Comparison of ENCODE assay signal across 17 cellular contexts in genomic region chr5:68953885-68954617, GRCh38.
DNase-seq lines count a peak whose midpoint lies in the region; ATAC-seq and TF ChIP-seq lines count a peak whose summit lies in the region.
"Had no signal": no experiment of that assay in that cellular context is flagged by ENCODE, and none has a peak within 500 bp of the region (broad histone marks: within the 10 kb centered on the region; RNA-seq: fewer than 3 reads in every experiment).

No MANE protein-coding gene starts in this region.

- H3K9me2 ChIP-seq in GM23338 (ENCODE audit: insufficient read depth) = 0 out of 2 replicates have a peak, but pooled peaks cover 6% of the 10 kb centered on the region

- peak; percentile 65 for DNase-seq in AG08395 (ENCODE audit: low spot score)
- no peak for DNase-seq in GM23338 (ENCODE audit: low spot score)
- DNase-seq in fibroblast of pulmonary artery (ENCODE audit: low read depth) = peak; percentile 48
- DNase-seq in omental fat pad (ENCODE audit: low spot score) = no peak
- DNase-seq in brain microvascular endothelial cell = no peak
- DNase-seq in GF-D8 (lab: John Stamatoyannopoulos, UW) = no peak
- no peak for DNase-seq in activated naive CD4-positive, alpha-beta T cell treated with anti-CD3 and anti-CD28 coated beads, Interleukin-2, amount 50 U/mL, for 72 hours (ENCODE audit: low spot score in 2 of 2)
- DNase-seq: ACHN; COR-L47; effector CD8-positive, alpha-beta T cell; H7; NCI-H187 treated with DMSO at 0.1 percent for 48 hours; NCI-H524 treated with DMSO at 0.1 percent for 48 hours; PC-9 had no signal

- no peak overlapping the region for H3K27ac Mint-ChIP-seq in GM23338
- no peak overlapping the region for H3K27ac Mint-ChIP-seq in activated naive CD4-positive, alpha-beta T cell treated with anti-CD3 and anti-CD28 coated beads, Interleukin-2, amount 50 U/mL, for 72 hours
- H3K27ac Mint-ChIP-seq: activated naive CD4-positive, alpha-beta T cell treated with anti-CD3 and anti-CD28 coated beads, Interleukin-2, amount 50 U/mL, for 24 hours had no signal

- in situ Hi-C loops in brain microvascular endothelial cell (cut with HindIII; ENCODE audit: low pct_ligation_motif_present, low sequenced_read_pairs) = no loop called here

- no peaks in the 10 kb centered on the region for H4K20me1 ChIP-seq in GM23338 (replicated peaks; ENCODE audit: insufficient read depth)

- H2AFZ ChIP-seq in GM23338 = 0 out of 2 replicates have a peak overlapping the region, but pooled peaks have one; percentile 39
- H2AFZ ChIP-seq: PC-9 had no signal

- ATAC-seq in GM23338 (no peak), omental fat pad (ENCODE audit: low FRiP score) (peak; percentile 68), GM21528 (IDR thresholded peaks at IDR 0.05; ENCODE audit: low FRiP score, unreplicated experiment) (no peak)
- no peak for ATAC-seq in activated naive CD4-positive, alpha-beta T cell treated with anti-CD3 and anti-CD28 coated beads, Interleukin-2, amount 50 U/mL, for 72 hours
- ATAC-seq: SK-N-SH treated with all-trans-retinoic acid at 6 μM for 48 hours had no signal

- no peaks in the 10 kb centered on the region for H3K4me1 ChIP-seq in GM23338 (ENCODE audit: insufficient read depth)

- H3K79me2 ChIP-seq in GM23338 (replicated peaks; ENCODE audit: insufficient read depth) = no peaks in the 10 kb centered on the region

- peaks cover 9% of the 10 kb centered on the region; the same call in 2 of the 3 replicates for H3K4me1 Mint-ChIP-seq in GM23338
- H3K4me1 Mint-ChIP-seq: activated naive CD4-positive, alpha-beta T cell treated with anti-CD3 and anti-CD28 coated beads, Interleukin-2, amount 50 U/mL, for 24 hours had no signal

- H3K27ac ChIP-seq in GM23338 (ENCODE audit: low read depth) = no peak overlapping the region
- no peak overlapping the region for H3K27ac ChIP-seq in brain microvascular endothelial cell
- H3K27ac ChIP-seq: PC-9 had no signal

- no peaks in the 10 kb centered on the region for H3K36me3 Mint-ChIP-seq in GM23338 (ENCODE audit: low read depth)
- H3K36me3 Mint-ChIP-seq in activated naive CD4-positive, alpha-beta T cell treated with anti-CD3 and anti-CD28 coated beads, Interleukin-2, amount 50 U/mL, for 72 hours = no peaks in the 10 kb centered on the region
- H3K36me3 Mint-ChIP-seq: activated naive CD4-positive, alpha-beta T cell treated with anti-CD3 and anti-CD28 coated beads, Interleukin-2, amount 50 U/mL, for 24 hours had no signal

- peaks cover 2% of the 10 kb centered on the region for H3K27me3 Mint-ChIP-seq in GM23338 (ENCODE audit: insufficient read depth, low read depth, poor library complexity)

- no peak overlapping the region for H3K4me3 ChIP-seq in GM23338
- no peak overlapping the region for H3K4me3 ChIP-seq in fibroblast of pulmonary artery (replicated peaks; ENCODE audit: low read depth, low read length)
- H3K4me3 ChIP-seq in brain microvascular endothelial cell (ENCODE audit: low read depth, low read length) = no peak overlapping the region
- H3K4me3 ChIP-seq: PC-9 had no signal

- no peaks in the 10 kb centered on the region for H3K9me3 Mint-ChIP-seq in GM23338
- no peaks in the 10 kb centered on the region for H3K9me3 Mint-ChIP-seq in activated naive CD4-positive, alpha-beta T cell treated with anti-CD3 and anti-CD28 coated beads, Interleukin-2, amount 50 U/mL, for 72 hours
- H3K9me3 Mint-ChIP-seq: activated naive CD4-positive, alpha-beta T cell treated with anti-CD3 and anti-CD28 coated beads, Interleukin-2, amount 50 U/mL, for 24 hours had no signal

- H3K36me3 ChIP-seq in GM23338 (ENCODE audit: insufficient read depth) = no peaks in the 10 kb centered on the region
- no peaks in the 10 kb centered on the region for H3K36me3 ChIP-seq in brain microvascular endothelial cell (replicated peaks)

- no peak overlapping the region for H3K4me3 Mint-ChIP-seq in GM23338
- H3K4me3 Mint-ChIP-seq: activated naive CD4-positive, alpha-beta T cell treated with anti-CD3 and anti-CD28 coated beads, Interleukin-2, amount 50 U/mL, for 24 hours had no signal

- no peak overlapping the region for H3K4me2 ChIP-seq in GM23338
- H3K4me2 ChIP-seq: PC-9 had no signal

- TF ChIP-seq CTCF in GM23338 (conservative IDR thresholded peaks at IDR 0.05; ENCODE audit: low read depth in 2 of 2) (no peak), fibroblast of pulmonary artery (IDR thresholded peaks at IDR 0.05; ENCODE audit: low read length, missing control alignments) (no peak), omental fat pad (IDR thresholded peaks at IDR 0.05) (no peak), brain microvascular endothelial cell (IDR thresholded peaks at IDR 0.05; ENCODE audit: low read depth, low read length, missing control alignments) (no peak)

- H3K27me3 ChIP-seq in GM23338 (ENCODE audit: insufficient read depth) (no peaks in the 10 kb centered on the region), brain microvascular endothelial cell (replicated peaks) (no peaks in the 10 kb centered on the region)

- H3F3A ChIP-seq in GM23338 (replicated peaks; ENCODE audit: low read depth) = no peaks in the 10 kb centered on the region

TF ChIP-seq in GM23338, 12 proteins besides CTCF, POLR2A, EP300 and RAD21 (continues in another document):
- TF ChIP-seq EZH2 (IDR thresholded peaks at IDR 0.05; ENCODE audit: low read depth, unreplicated experiment) (no peak), ZNF462 (CRISPR knock-in tag; IDR thresholded peaks at IDR 0.05) (no peak), ZNF114 (CRISPR knock-in tag; IDR thresholded peaks at IDR 0.05) (no peak), NANOG (IDR thresholded peaks at IDR 0.05; ENCODE audit: borderline replicate concordance) (no peak), JUNB (IDR thresholded peaks at IDR 0.05; ENCODE audit: unreplicated experiment) (no peak), EZH2phosphoT487 (IDR thresholded peaks at IDR 0.05; ENCODE audit: unreplicated experiment) (no peak)

Comparison
In these comparisons a context has a peak if more than half of its experiments do, and no peak if none do; other contexts are left out.
1. DNase-seq: peak in AG08395 (single experiment) and fibroblast of pulmonary artery (single experiment); none in GM23338 (single experiment), omental fat pad (single experiment), brain microvascular endothelial cell (single experiment), GF-D8 (single experiment) and activated naive CD4-positive, alpha-beta T cell treated with anti-CD3 and anti-CD28 coated beads, Interleukin-2, amount 50 U/mL, for 72 hours (0 of 2).